Comparison of ENCODE assay signal across 9 cellular contexts in the genomic region with DNA sequence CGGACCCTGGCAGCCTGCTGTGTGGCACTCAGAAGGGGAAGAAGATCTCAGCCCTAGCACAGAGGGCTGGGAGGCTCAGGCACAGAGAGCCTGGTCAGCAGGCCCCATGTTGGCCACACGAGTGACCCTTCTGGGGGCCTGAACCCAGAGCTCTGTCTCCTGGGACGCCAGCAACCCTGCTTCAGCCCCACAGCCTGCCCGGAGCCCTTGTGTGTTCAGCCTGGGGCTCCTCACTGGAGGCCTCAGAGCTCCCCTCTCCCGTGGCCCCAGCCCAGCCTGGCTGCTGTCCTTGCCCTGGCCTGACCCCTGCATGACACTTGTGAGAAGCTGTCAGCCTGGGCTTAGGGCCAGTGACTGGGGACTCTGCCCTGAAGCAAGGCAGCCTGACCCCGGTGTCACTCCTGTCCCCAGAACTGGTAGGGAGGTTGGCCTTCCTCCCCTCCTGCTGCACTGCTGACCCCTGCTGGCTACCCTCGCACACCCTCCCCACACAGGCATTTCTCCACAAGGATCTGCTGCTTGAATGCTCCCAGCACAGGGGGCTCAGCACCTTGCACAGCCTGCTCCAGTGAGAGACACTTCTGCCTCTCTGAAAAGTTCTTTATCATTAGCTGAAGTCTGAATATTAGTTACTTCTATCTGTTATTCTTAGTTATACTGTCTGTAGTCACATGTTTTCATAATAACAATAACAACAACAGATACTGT. TPM values are rescaled to one million over a fixed set of nuclear protein-coding genes. Genes with fewer than 3 reads are reported as not detected.
DNase-seq lines count a peak whose midpoint lies in the region; ATAC-seq and TF ChIP-seq lines count a peak whose summit lies in the region.
"Had no signal": no experiment of that assay in that cellular context is flagged by ENCODE, and none has a peak within 500 bp of the region (broad histone marks: within the 10 kb centered on the region; RNA-seq: fewer than 3 reads in every experiment).

No MANE protein-coding gene starts in this region.

- peak; percentile 22 to 23 for DNase-seq in activated CD4-positive, alpha-beta T cell treated with anti-CD3 and anti-CD28 coated beads for 24 hours (ENCODE audit: low read depth in 2 of 2)
- DNase-seq in activated CD4-positive, alpha-beta T cell treated with anti-CD3 and anti-CD28 coated beads for 1 hour = no peak
- peak; percentile 56 for DNase-seq in NCI-H2029 treated with DMSO at 0.1 percent for 48 hours (lab: John Stamatoyannopoulos, UW)
- peak; percentile 83 for DNase-seq in activated CD4-positive, alpha-beta T cell treated with anti-CD3 and anti-CD28 coated beads, Interleukin-2, amount 10 ng/mL, durations not matched to agents 24 days and 14 days
- DNase-seq in esophagus muscularis mucosa (ENCODE audit: extremely low spot score) = no peak
- DNase-seq in natural killer cell treated with Interleukin-12 subunit alpha and Interleukin-12 subunit beta and Interleukin-15 and Interleukin-18, amount 100 ng/mL, for 72 hours (ENCODE audit: low spot score) = no peak
- no peak for DNase-seq in effector memory CD4-positive, alpha-beta T cell

- TF ChIP-seq POLR2A in esophagus muscularis mucosa (IDR thresholded peaks at IDR 0.05; ENCODE audit: low read depth) = no peak

- H3K27me3 ChIP-seq in esophagus muscularis mucosa = peaks cover 0 to 3% (median 0%) of the 10 kb centered on the region in 4 donors
- H3K27me3 ChIP-seq in effector memory CD4-positive, alpha-beta T cell (replicated peaks; ENCODE audit: control insufficient read depth, insufficient read depth, low read length, poor library complexity, severe bottlenecking) = no peaks in the 10 kb centered on the region

- no peaks in the 10 kb centered on the region for H3K36me3 ChIP-seq in esophagus muscularis mucosa
- no peaks in the 10 kb centered on the region for H3K36me3 ChIP-seq in effector memory CD4-positive, alpha-beta T cell (ENCODE audit: control insufficient read depth, insufficient read depth, low read length)

- peaks cover 5% of the 10 kb centered on the region for H3K27me3 Mint-ChIP-seq in activated CD4-positive, alpha-beta T cell treated with anti-CD3 and anti-CD28 coated beads, Interleukin-2, amount 10 ng/mL, durations not matched to agents 24 days and 14 days
- peaks cover 9 to 12% of the 10 kb centered on the region in 2 donors for H3K27me3 Mint-ChIP-seq in natural killer cell treated with Interleukin-12 subunit alpha and Interleukin-12 subunit beta and Interleukin-15 and Interleukin-18, amount 100 ng/mL, for 72 hours

- intact Hi-C loops in activated CD4-positive, alpha-beta T cell treated with anti-CD3 and anti-CD28 coated beads, Interleukin-2, amount 10 ng/mL, durations not matched to agents 24 days and 14 days (cut with micrococcal nuclease) = loop anchor here (5.0 kb wide), 2 partner anchors 50 to 175 kb away; a partner anchor contains a TSS
- intact Hi-C loops in esophagus muscularis mucosa (cut with DNase I) = no loop called here

- no peaks in the 10 kb centered on the region for H3K9me3 Mint-ChIP-seq in activated CD4-positive, alpha-beta T cell treated with anti-CD3 and anti-CD28 coated beads, Interleukin-2, amount 10 ng/mL, durations not matched to agents 24 days and 14 days
- no peaks in the 10 kb centered on the region for H3K9me3 Mint-ChIP-seq in natural killer cell treated with Interleukin-12 subunit alpha and Interleukin-12 subunit beta and Interleukin-15 and Interleukin-18, amount 100 ng/mL, for 72 hours

- no peaks in the 10 kb centered on the region for H3K36me3 Mint-ChIP-seq in activated CD4-positive, alpha-beta T cell treated with anti-CD3 and anti-CD28 coated beads, Interleukin-2, amount 10 ng/mL, durations not matched to agents 24 days and 14 days (ENCODE audit: low read depth)
- H3K36me3 Mint-ChIP-seq in natural killer cell treated with Interleukin-12 subunit alpha and Interleukin-12 subunit beta and Interleukin-15 and Interleukin-18, amount 100 ng/mL, for 72 hours = no peaks in the 10 kb centered on the region

- 76% methylated on average over 3 of the region's 7 CpGs for WGBS in esophagus muscularis mucosa

- peak overlapping the region in 1 of 4 donors; percentile 18 for H3K27ac ChIP-seq in esophagus muscularis mucosa (replicated peaks in 1 of 4)
- H3K27ac ChIP-seq in effector memory CD4-positive, alpha-beta T cell (ENCODE audit: insufficient read depth, low read length, poor library complexity, severe bottlenecking) = no peak overlapping the region

- H3K9me3 ChIP-seq in esophagus muscularis mucosa = peaks cover 0 to 5% (median 0%) of the 10 kb centered on the region in 4 donors
- H3K9me3 ChIP-seq in effector memory CD4-positive, alpha-beta T cell (ENCODE audit: control insufficient read depth, low read length) = no peaks in the 10 kb centered on the region

- peak; percentile 19 to 37 (median 28) for TF ChIP-seq CTCF in esophagus muscularis mucosa (IDR thresholded peaks at IDR 0.05)

- peak; percentile 17 to 47 for ATAC-seq in natural killer cell treated with Interleukin-12 subunit alpha and Interleukin-12 subunit beta and Interleukin-15 and Interleukin-18, amount 100 ng/mL, for 72 hours
- no peak for ATAC-seq in GM19035 (IDR thresholded peaks at IDR 0.05; ENCODE audit: unreplicated experiment)

- TF ChIP-seq EP300 in esophagus muscularis mucosa (IDR thresholded peaks at IDR 0.05) = no peak

- peaks cover 4 to 14% (median 5%) of the 10 kb centered on the region in 4 donors for H3K4me1 ChIP-seq in esophagus muscularis mucosa
- H3K4me1 ChIP-seq in effector memory CD4-positive, alpha-beta T cell (ENCODE audit: control insufficient read depth, insufficient read depth, low read length, poor library complexity, severe bottlenecking) = no peaks in the 10 kb centered on the region

- no peak overlapping the region for H3K4me3 Mint-ChIP-seq in activated CD4-positive, alpha-beta T cell treated with anti-CD3 and anti-CD28 coated beads, Interleukin-2, amount 10 ng/mL, durations not matched to agents 24 days and 14 days
- no peak overlapping the region for H3K4me3 Mint-ChIP-seq in natural killer cell treated with Interleukin-12 subunit alpha and Interleukin-12 subunit beta and Interleukin-15 and Interleukin-18, amount 100 ng/mL, for 72 hours

- peaks cover 3% of the 10 kb centered on the region for H3K4me1 Mint-ChIP-seq in activated CD4-positive, alpha-beta T cell treated with anti-CD3 and anti-CD28 coated beads, Interleukin-2, amount 10 ng/mL, durations not matched to agents 24 days and 14 days
- H3K4me1 Mint-ChIP-seq in natural killer cell treated with Interleukin-12 subunit alpha and Interleukin-12 subunit beta and Interleukin-15 and Interleukin-18, amount 100 ng/mL, for 72 hours (ENCODE audit: low read depth in 2 of 2) = no peaks in the 10 kb centered on the region

- no peak overlapping the region for H3K4me3 ChIP-seq in esophagus muscularis mucosa
- no peak overlapping the region for H3K4me3 ChIP-seq in effector memory CD4-positive, alpha-beta T cell (ENCODE audit: insufficient read depth, low read depth, low read length, poor library complexity, severe bottlenecking)

- no peak overlapping the region for H3K27ac Mint-ChIP-seq in activated CD4-positive, alpha-beta T cell treated with anti-CD3 and anti-CD28 coated beads, Interleukin-2, amount 10 ng/mL, durations not matched to agents 24 days and 14 days
- H3K27ac Mint-ChIP-seq in natural killer cell treated with Interleukin-12 subunit alpha and Interleukin-12 subunit beta and Interleukin-15 and Interleukin-18, amount 100 ng/mL, for 72 hours = no peak overlapping the region

RNA-seq across cellular contexts. Expression of a gene that starts 15.4 kb away (rescaled TPM):
- not detected in 2 replicates for total RNA-seq in activated CD4-positive, alpha-beta T cell treated with anti-CD3 and anti-CD28 coated beads, Interleukin-2, amount 10 ng/mL, durations not matched to agents 24 days and 14 days
- 1 to 10 TPM; 1.2 to 2.8 (median 1.7) TPM for total RNA-seq in esophagus muscularis mucosa
- total RNA-seq in natural killer cell treated with Interleukin-12 subunit alpha and Interleukin-12 subunit beta and Interleukin-15 and Interleukin-18, amount 100 ng/mL, for 72 hours = not detected
- total RNA-seq: dermis microvascular lymphatic vessel endothelial cell had no signal

RNA-seq across cellular contexts. Expression of a gene that starts 26.9 kb away (rescaled TPM):
- 64.3 and 66.4 TPM in 2 replicates for total RNA-seq in activated CD4-positive, alpha-beta T cell treated with anti-CD3 and anti-CD28 coated beads, Interleukin-2, amount 10 ng/mL, durations not matched to agents 24 days and 14 days
- total RNA-seq in esophagus muscularis mucosa = 10 to 100 TPM; 36.4 to 65.3 (median 55.4) TPM
- total RNA-seq in natural killer cell treated with Interleukin-12 subunit alpha and Interleukin-12 subunit beta and Interleukin-15 and Interleukin-18, amount 100 ng/mL, for 72 hours = 10 to 100 TPM; 62.1 to 67.6 TPM

RNA-seq across cellular contexts. Expression of a gene that starts 41.7 kb away (rescaled TPM):
- total RNA-seq in activated CD4-positive, alpha-beta T cell treated with anti-CD3 and anti-CD28 coated beads, Interleukin-2, amount 10 ng/mL, durations not matched to agents 24 days and 14 days = not detected in 2 replicates
- not detected for total RNA-seq in esophagus muscularis mucosa
- not detected for total RNA-seq in natural killer cell treated with Interleukin-12 subunit alpha and Interleukin-12 subunit beta and Interleukin-15 and Interleukin-18, amount 100 ng/mL, for 72 hours
- total RNA-seq: dermis microvascular lymphatic vessel endothelial cell had no signal

RNA-seq across cellular contexts. Expression of a gene that starts 50.6 kb away (rescaled TPM):
- 131 and 137 TPM in 2 replicates for total RNA-seq in activated CD4-positive, alpha-beta T cell treated with anti-CD3 and anti-CD28 coated beads, Interleukin-2, amount 10 ng/mL, durations not matched to agents 24 days and 14 days
- total RNA-seq in esophagus muscularis mucosa = 10 to 100 TPM in 3 of 4 donors, 1 to 10 TPM in 1; 9.4 to 22.2 (median 14.7) TPM
- total RNA-seq in natural killer cell treated with Interleukin-12 subunit alpha and Interleukin-12 subunit beta and Interleukin-15 and Interleukin-18, amount 100 ng/mL, for 72 hours = 10 to 100 TPM; 44.9 to 53.1 TPM

Comparison
In these comparisons a context has a peak if more than half of its experiments do, and no peak if none do; other contexts are left out.
1. DNase-seq: peak in activated CD4-positive, alpha-beta T cell treated with anti-CD3 and anti-CD28 coated beads for 24 hours (2 of 2), NCI-H2029 treated with DMSO at 0.1 percent for 48 hours (single experiment) and activated CD4-positive, alpha-beta T cell treated with anti-CD3 and anti-CD28 coated beads, Interleukin-2, amount 10 ng/mL, durations not matched to agents 24 days and 14 days (single experiment); none in activated CD4-positive, alpha-beta T cell treated with anti-CD3 and anti-CD28 coated beads for 1 hour (single experiment), esophagus muscularis mucosa (single experiment), natural killer cell treated with Interleukin-12 subunit alpha and Interleukin-12 subunit beta and Interleukin-15 and Interleukin-18, amount 100 ng/mL, for 72 hours (single experiment) and effector memory CD4-positive, alpha-beta T cell (0 of 3).